In the genomic region with DNA sequence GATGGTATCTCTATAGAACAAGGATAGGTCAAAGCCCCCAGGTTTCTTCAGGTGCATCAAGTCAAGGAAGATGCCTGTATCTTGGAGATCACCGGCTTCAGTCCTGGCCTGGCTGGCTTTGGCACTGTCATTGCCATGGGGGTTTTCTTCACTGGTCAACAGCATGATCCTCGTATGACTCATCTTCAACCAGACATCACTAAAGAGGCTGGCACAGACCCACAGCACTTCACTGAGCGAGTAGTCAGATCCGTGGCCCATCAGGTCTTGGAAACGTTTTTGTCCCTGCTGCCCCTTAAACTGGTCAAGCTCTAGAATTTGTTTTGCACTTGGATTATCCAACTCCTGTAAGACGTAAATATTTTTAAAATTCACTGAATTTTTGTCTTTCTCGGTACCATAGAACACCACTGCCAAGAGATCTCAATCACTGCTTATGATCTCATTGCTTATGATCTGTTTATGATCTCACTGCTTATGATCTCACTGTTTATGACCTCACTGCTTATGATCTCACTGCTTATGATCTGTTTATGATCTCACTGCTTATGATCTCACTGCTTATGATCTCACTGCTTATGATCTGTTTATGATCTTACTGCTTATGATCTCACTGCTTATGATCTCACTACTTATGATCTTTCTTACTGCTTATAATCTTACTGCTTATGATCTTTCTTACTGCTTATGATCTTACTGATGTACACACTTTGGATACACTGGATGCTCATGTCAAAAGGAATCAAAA, we compare ENCODE assay signal across 1 cellular context.
TF ChIP-seq lines count a peak whose summit lies in the region.

No MANE protein-coding gene starts in this region.

TF ChIP-seq in HEK293, 187 proteins besides CTCF, POLR2A, EP300 and RAD21 (continued from another document and continues in another):
- TF ChIP-seq PRDM10 (tag by site-specific recombination; IDR thresholded peaks at IDR 0.05) (peak; percentile 51), ZEB2 (tag by site-specific recombination; IDR thresholded peaks at IDR 0.05) (peak; percentile 99), ZNF596 (tag by site-specific recombination; IDR thresholded peaks at IDR 0.05) (no peak), ZNF548 (tag by site-specific recombination; IDR thresholded peaks at IDR 0.05) (no peak), ZNF433 (tag by site-specific recombination; IDR thresholded peaks at IDR 0.05; ENCODE audit: low read depth) (no peak), ZNF214 (tag by site-specific recombination; IDR thresholded peaks at IDR 0.05; ENCODE audit: borderline replicate concordance) (no peak), SETDB1 (IDR thresholded peaks at IDR 0.05; ENCODE audit: insufficient read length, low read length) (peak; percentile 61), ZBTB17 (tag by site-specific recombination; IDR thresholded peaks at IDR 0.05) (peak; percentile 84), ZNF324 (tag by site-specific recombination; IDR thresholded peaks at IDR 0.05) (peak; percentile 100), ZNF140 (tag by site-specific recombination; IDR thresholded peaks at IDR 0.05) (no peak), KLF8 (tag by site-specific recombination; IDR thresholded peaks at IDR 0.05) (peak; percentile 99), ZNF426 (tag by site-specific recombination; IDR thresholded peaks at IDR 0.05) (no peak), ZBTB8A (tag by site-specific recombination; IDR thresholded peaks at IDR 0.05) (no peak), RBAK (tag by site-specific recombination; IDR thresholded peaks at IDR 0.05) (peak; percentile 94), SP7 (tag by site-specific recombination; IDR thresholded peaks at IDR 0.05) (peak; percentile 99), ZNF837 (tag by site-specific recombination; IDR thresholded peaks at IDR 0.05) (no peak), ZNF311 (tag by site-specific recombination; IDR thresholded peaks at IDR 0.05; ENCODE audit: borderline replicate concordance) (no peak), ZFHX2 (tag by site-specific recombination; conservative IDR thresholded peaks at IDR 0.05) (no peak), ZNF510 (tag by site-specific recombination; IDR thresholded peaks at IDR 0.05; ENCODE audit: insufficient replicate concordance) (no peak), ZNF114 (tag by site-specific recombination; IDR thresholded peaks at IDR 0.05) (peak; percentile 97), REST (tag by site-specific recombination; IDR thresholded peaks at IDR 0.05) (no peak), GLIS2 (tag by site-specific recombination; IDR thresholded peaks at IDR 0.05) (no peak), ZBTB48 (tag by site-specific recombination; IDR thresholded peaks at IDR 0.05) (no peak), ZNF571 (tag by site-specific recombination; IDR thresholded peaks at IDR 0.05) (peak; percentile 93), ZFP37 (tag by site-specific recombination; IDR thresholded peaks at IDR 0.05) (peak; percentile 99), PATZ1 (tag by site-specific recombination; IDR thresholded peaks at IDR 0.05) (peak; percentile 39; the same call in 1 of the 2 replicates), ZSCAN23 (tag by site-specific recombination; IDR thresholded peaks at IDR 0.05) (peak; percentile 100), ZNF768 (tag by site-specific recombination; IDR thresholded peaks at IDR 0.05) (no peak), ZNF280D (tag by site-specific recombination; IDR thresholded peaks at IDR 0.05) (peak; percentile 99), ZNF629 (tag by site-specific recombination; IDR thresholded peaks at IDR 0.05) (peak; percentile 100)
- TF ChIP-seq, protein P1, sequence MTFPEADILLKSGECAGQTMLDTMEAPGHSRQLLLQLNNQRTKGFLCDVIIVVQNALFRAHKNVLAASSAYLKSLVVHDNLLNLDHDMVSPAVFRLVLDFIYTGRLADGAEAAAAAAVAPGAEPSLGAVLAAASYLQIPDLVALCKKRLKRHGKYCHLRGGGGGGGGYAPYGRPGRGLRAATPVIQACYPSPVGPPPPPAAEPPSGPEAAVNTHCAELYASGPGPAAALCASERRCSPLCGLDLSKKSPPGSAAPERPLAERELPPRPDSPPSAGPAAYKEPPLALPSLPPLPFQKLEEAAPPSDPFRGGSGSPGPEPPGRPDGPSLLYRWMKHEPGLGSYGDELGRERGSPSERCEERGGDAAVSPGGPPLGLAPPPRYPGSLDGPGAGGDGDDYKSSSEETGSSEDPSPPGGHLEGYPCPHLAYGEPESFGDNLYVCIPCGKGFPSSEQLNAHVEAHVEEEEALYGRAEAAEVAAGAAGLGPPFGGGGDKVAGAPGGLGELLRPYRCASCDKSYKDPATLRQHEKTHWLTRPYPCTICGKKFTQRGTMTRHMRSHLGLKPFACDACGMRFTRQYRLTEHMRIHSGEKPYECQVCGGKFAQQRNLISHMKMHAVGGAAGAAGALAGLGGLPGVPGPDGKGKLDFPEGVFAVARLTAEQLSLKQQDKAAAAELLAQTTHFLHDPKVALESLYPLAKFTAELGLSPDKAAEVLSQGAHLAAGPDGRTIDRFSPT (tag by site-specific recombination; IDR thresholded peaks at IDR 0.05) = peak; percentile 97
- TF ChIP-seq, protein P2, sequence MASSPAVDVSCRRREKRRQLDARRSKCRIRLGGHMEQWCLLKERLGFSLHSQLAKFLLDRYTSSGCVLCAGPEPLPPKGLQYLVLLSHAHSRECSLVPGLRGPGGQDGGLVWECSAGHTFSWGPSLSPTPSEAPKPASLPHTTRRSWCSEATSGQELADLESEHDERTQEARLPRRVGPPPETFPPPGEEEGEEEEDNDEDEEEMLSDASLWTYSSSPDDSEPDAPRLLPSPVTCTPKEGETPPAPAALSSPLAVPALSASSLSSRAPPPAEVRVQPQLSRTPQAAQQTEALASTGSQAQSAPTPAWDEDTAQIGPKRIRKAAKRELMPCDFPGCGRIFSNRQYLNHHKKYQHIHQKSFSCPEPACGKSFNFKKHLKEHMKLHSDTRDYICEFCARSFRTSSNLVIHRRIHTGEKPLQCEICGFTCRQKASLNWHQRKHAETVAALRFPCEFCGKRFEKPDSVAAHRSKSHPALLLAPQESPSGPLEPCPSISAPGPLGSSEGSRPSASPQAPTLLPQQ (tag by site-specific recombination; IDR thresholded peaks at IDR 0.05) = peak; percentile 98
- TF ChIP-seq, protein P3, sequence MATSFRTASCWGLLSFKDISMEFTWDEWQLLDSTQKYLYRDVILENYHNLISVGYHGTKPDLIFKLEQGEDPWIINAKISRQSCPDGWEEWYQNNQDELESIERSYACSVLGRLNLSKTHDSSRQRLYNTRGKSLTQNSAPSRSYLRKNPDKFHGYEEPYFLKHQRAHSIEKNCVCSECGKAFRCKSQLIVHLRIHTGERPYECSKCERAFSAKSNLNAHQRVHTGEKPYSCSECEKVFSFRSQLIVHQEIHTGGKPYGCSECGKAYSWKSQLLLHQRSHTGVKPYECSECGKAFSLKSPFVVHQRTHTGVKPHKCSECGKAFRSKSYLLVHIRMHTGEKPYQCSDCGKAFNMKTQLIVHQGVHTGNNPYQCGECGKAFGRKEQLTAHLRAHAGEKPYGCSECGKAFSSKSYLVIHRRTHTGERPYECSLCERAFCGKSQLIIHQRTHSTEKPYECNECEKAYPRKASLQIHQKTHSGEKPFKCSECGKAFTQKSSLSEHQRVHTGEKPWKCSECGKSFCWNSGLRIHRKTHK (tag by site-specific recombination; IDR thresholded peaks at IDR 0.05) = peak; percentile 72
- TF ChIP-seq, protein P4, sequence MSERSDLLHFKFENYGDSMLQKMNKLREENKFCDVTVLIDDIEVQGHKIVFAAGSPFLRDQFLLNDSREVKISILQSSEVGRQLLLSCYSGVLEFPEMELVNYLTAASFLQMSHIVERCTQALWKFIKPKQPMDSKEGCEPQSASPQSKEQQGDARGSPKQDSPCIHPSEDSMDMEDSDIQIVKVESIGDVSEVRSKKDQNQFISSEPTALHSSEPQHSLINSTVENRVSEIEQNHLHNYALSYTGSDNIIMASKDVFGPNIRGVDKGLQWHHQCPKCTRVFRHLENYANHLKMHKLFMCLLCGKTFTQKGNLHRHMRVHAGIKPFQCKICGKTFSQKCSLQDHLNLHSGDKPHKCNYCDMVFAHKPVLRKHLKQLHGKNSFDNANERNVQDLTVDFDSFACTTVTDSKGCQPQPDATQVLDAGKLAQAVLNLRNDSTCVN (tag by site-specific recombination; optimal IDR thresholded peaks at IDR 0.05) = no peak
